1 cellular context compared by ENCODE assay signal in the genomic region with DNA sequence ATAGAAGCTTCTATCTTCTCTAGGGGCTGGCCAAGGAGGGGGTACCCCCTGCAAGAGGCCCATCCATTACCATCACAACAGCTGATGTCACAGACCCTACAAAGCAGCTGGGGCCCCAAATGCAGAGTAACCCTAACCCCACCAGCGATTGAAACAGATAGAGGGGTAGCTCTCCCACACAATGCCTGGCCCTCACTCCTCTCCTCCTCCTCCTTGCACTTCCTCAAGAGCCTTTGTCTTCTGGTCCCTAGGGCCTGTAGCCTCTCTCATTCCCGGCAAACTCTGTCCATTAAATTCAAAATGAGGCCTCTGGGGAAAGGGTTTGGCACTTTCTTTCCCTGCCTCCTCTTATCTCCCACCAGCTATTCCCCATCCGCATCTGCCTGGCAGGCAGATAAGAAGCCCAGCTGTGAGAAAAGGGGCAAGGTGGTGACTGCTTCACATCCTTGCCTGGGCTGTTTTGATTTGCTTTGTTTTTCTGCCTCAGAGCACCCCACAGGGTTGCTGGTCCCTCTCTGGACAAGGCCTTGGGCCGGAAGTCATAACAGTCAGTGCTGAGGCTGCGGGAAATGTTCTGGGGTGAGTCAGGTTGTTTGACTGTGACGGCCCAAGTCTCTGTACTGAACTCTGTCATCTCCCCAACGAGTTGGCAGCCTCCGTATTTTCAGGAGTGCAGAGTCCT.
TF ChIP-seq lines count a peak whose summit lies in the region.

No MANE protein-coding gene starts in this region.

TF ChIP-seq in IMR-90, 13 proteins besides CTCF, POLR2A, EP300 and RAD21 (continued from another document):
- TF ChIP-seq, protein P1, sequence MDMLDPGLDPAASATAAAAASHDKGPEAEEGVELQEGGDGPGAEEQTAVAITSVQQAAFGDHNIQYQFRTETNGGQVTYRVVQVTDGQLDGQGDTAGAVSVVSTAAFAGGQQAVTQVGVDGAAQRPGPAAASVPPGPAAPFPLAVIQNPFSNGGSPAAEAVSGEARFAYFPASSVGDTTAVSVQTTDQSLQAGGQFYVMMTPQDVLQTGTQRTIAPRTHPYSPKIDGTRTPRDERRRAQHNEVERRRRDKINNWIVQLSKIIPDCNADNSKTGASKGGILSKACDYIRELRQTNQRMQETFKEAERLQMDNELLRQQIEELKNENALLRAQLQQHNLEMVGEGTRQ (IDR thresholded peaks at IDR 0.05; ENCODE audit: low read depth, low read length) = no peak
- TF ChIP-seq, protein P2, sequence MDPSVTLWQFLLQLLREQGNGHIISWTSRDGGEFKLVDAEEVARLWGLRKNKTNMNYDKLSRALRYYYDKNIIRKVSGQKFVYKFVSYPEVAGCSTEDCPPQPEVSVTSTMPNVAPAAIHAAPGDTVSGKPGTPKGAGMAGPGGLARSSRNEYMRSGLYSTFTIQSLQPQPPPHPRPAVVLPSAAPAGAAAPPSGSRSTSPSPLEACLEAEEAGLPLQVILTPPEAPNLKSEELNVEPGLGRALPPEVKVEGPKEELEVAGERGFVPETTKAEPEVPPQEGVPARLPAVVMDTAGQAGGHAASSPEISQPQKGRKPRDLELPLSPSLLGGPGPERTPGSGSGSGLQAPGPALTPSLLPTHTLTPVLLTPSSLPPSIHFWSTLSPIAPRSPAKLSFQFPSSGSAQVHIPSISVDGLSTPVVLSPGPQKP (IDR thresholded peaks at IDR 0.05; ENCODE audit: borderline replicate concordance, low read depth, low read length) = no peak
- TF ChIP-seq RFX5 (IDR thresholded peaks at IDR 0.05; ENCODE audit: low read depth, low read length) = no peak
